ENCODE assay signal across 23 cellular contexts in the genomic region with DNA sequence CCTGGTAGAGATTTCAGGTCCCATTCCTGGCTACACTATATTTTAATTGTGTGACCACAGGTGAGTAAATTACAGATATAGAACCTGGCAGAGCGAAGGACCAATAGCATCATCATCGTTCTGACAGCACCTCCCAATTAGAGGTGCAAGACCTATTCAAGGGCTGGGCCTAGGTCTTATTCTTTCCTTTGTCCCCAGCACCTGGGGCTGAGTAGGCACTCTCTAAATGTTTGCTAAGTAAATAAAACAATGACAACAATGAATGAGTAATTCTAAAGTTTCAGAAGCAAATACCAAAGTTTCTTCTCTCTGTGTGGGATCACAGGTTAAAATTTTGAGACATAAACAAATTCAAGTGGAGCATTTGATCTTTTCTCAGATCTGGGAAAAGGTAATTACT.
"Had no signal": no experiment of that assay in that cellular context is flagged by ENCODE, and none has a peak within 500 bp of the region (broad histone marks: within the 10 kb centered on the region; RNA-seq: fewer than 3 reads in every experiment).

No MANE protein-coding gene starts in this region.

- H3K27ac ChIP-seq: cardiac muscle cell, esophagus squamous epithelium, gastroesophageal sphincter, prostate gland, tibial artery, VCaP had no signal

- H3K4me3 ChIP-seq: cardiac muscle cell, esophagus squamous epithelium, gastroesophageal sphincter, prostate gland, tibial artery had no signal

- H3K27me3 ChIP-seq: cardiac muscle cell, esophagus squamous epithelium, gastroesophageal sphincter, tibial artery had no signal

- H3K4me1 ChIP-seq: esophagus squamous epithelium, gastroesophageal sphincter, prostate gland had no signal

- DNase-seq: activated CD4-positive, alpha-beta memory T cell treated with anti-CD3 and anti-CD28 coated beads, Interleukin-2, amount 10 ng/mL, durations not matched to agents 7 days and 5 days; activated CD4-positive, alpha-beta T cell treated with anti-CD3 and anti-CD28 coated beads, Interleukin-2, amount 10 ng/mL, durations not matched to agents 24 days and 14 days; activated effector memory CD4-positive, alpha-beta T cell treated with Interleukin-2 at 50 U/mL for 16 hours; activated naive CD4-positive, alpha-beta T cell treated with anti-CD3 and anti-CD28 coated beads for 36 hours; activated naive CD8-positive, alpha-beta T cell treated with anti-CD3 and anti-CD28 coated beads, Interleukin-2, amount 10 ng/mL, durations not matched to agents 7 days and 5 days; activated T-cell treated with anti-CD3 and anti-CD28 coated beads, Interleukin-2, amount 50 U/mL, for 72 hours; amniotic stem cell; cortex of kidney; endodermal cell; esophagus squamous epithelium; head of caudate nucleus; midbrain; natural killer cell; right cardiac atrium; stimulated activated CD4-positive, alpha-beta T cell treated with anti-CD3 and anti-CD28 coated beads, Interleukin-12 subunit alpha, Interleukin-12 subunit beta, amount 100 ng/mL, for 4 hours; stimulated activated naive CD8-positive, alpha-beta T cell treated with anti-CD3 and anti-CD28 coated beads, Interleukin-15, amount 100 ng/mL, for 72 hours; tibial artery had no signal

- H3K36me3 ChIP-seq: prostate gland had no signal

- H3K9me3 ChIP-seq: esophagus squamous epithelium, gastroesophageal sphincter, prostate gland, tibial artery had no signal

- ATAC-seq: activated CD4-positive, CD25-positive, alpha-beta regulatory T cell treated with anti-CD3 and anti-CD28 coated beads, Interleukin-2, amount 50 U/mL, for 24 hours; gastroesophageal sphincter; natural killer cell; right cardiac atrium; stimulated activated effector memory CD8-positive, alpha-beta T cell treated with anti-CD3 and anti-CD28 coated beads, Interleukin-12 subunit alpha, Interleukin-12 subunit beta, amount 100 ng/mL, for 72 hours; stimulated activated naive CD8-positive, alpha-beta T cell treated with anti-CD3 and anti-CD28 coated beads, Interleukin-15, amount 100 ng/mL, for 72 hours had no signal
